8 cellular contexts compared by ENCODE assay signal in the genomic region with DNA sequence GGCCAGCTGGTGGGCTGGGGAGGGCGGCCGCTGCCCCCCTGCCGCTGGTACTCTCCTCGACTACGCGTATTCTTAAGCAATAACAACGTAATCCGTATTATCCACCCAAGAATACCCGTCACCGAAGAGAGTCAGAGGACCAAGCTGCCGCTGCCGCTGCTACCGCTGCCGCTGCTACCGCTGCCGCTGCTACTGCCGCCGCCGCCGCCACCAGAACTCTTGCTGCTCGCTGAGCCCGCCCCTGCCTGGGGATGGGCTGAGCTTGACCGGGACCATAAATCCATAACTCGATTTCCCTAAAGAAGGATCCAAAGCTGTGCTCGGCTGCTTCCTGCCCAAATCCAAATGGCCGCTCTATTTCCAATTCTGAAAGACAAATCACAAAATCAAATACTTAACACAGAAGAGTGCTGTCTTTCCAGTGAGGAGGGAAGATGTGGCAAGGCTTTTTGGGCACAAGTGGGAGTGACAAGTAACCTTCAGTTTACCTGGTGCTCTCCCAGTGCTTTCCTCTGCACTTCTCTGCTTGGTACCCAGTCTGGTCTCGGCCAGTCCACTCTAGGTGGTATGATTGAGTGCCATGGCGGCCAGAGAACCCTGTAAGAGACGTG.
DNase-seq lines count a peak whose midpoint lies in the region.

No MANE protein-coding gene starts in this region.

- peaks cover 0 to 5% (median 2%) of the 10 kb centered on the region in 5 donors for H3K9me3 Mint-ChIP-seq in CD8-positive, alpha-beta memory T cell

- H3K27me3 ChIP-seq in CD8-positive, alpha-beta memory T cell (ENCODE audit: insufficient read depth, low read length, poor library complexity, severe bottlenecking): peaks cover 55% of the 10 kb centered on the region
- H3K27me3 ChIP-seq in iPS-20b (ENCODE audit: insufficient read depth, low read length) (peaks cover 89% of the 10 kb centered on the region), stomach smooth muscle (ENCODE audit: control insufficient read depth in 1 of 2, insufficient read depth in 2 of 2, low read length in 2 of 2) (peaks cover 40 to 58% of the 10 kb centered on the region in 2 donors)

- no peaks in the 10 kb centered on the region for H3K36me3 Mint-ChIP-seq in CD8-positive, alpha-beta memory T cell

- no peak overlapping the region for H3K27ac ChIP-seq in CD8-positive, alpha-beta memory T cell (ENCODE audit: low read depth, low read length)
- H3K27ac ChIP-seq in iPS-20b (ENCODE audit: low read length): no peak overlapping the region
- no peak overlapping the region for H3K27ac ChIP-seq in stomach smooth muscle (ENCODE audit: low read length)

- peaks cover 19% of the 10 kb centered on the region for H3K4me1 ChIP-seq in CD8-positive, alpha-beta memory T cell (ENCODE audit: insufficient read depth, low read length)
- H3K4me1 ChIP-seq in iPS-20b (ENCODE audit: insufficient read depth, low read length) (peaks cover 14% of the 10 kb centered on the region; the same call in 1 of the 2 replicates), stomach smooth muscle (ENCODE audit: control insufficient read depth, insufficient read depth, low read length) (peaks cover 3% of the 10 kb centered on the region)

- H3K36me3 ChIP-seq in CD8-positive, alpha-beta memory T cell (ENCODE audit: insufficient read depth, low read length): no peaks in the 10 kb centered on the region
- no peaks in the 10 kb centered on the region for H3K36me3 ChIP-seq in iPS-20b (ENCODE audit: insufficient read depth, low read depth, low read length)
- no peaks in the 10 kb centered on the region for H3K36me3 ChIP-seq in stomach smooth muscle (ENCODE audit: control insufficient read depth in 2 of 2, insufficient read depth in 2 of 2, low read length in 2 of 2)

- peak overlapping the region in 1 of 8 donors; percentile 40 for H3K27ac Mint-ChIP-seq in CD8-positive, alpha-beta memory T cell

- peaks cover 25 to 39% (median 38%) of the 10 kb centered on the region in 3 donors for H3K4me1 Mint-ChIP-seq in CD8-positive, alpha-beta memory T cell

- H3K4me3 ChIP-seq in CD8-positive, alpha-beta memory T cell (ENCODE audit: low read length): no peak overlapping the region
- peak overlapping the region; percentile 59 for H3K4me3 ChIP-seq in iPS-20b (ENCODE audit: low read length)
- H3K4me3 ChIP-seq in stomach smooth muscle (ENCODE audit: low read length in 2 of 2): peak overlapping the region; percentile 40 to 59

- peaks cover 51 to 79% of the 10 kb centered on the region in 2 donors for H3K27me3 Mint-ChIP-seq in CD8-positive, alpha-beta memory T cell

- H3K4me3 Mint-ChIP-seq in CD8-positive, alpha-beta memory T cell: peak overlapping the region; percentile 44 to 88 (median 72)

- H3K9me3 ChIP-seq in CD8-positive, alpha-beta memory T cell (ENCODE audit: low read length): no peaks in the 10 kb centered on the region
- no peaks in the 10 kb centered on the region for H3K9me3 ChIP-seq in iPS-20b (ENCODE audit: insufficient read depth, low read depth, low read length)
- H3K9me3 ChIP-seq in stomach smooth muscle (ENCODE audit: control insufficient read depth in 2 of 2, low read length in 2 of 2): peaks cover 0 to 4% of the 10 kb centered on the region in 2 donors

- POLR2A ChIA-PET in CD8-positive, alpha-beta memory T cell (lab: Charles Lee): no interaction called here

- CTCF ChIA-PET in CD8-positive, alpha-beta memory T cell (lab: Charles Lee): interaction anchor here (1.5 kb wide), 1 partner anchor 8 kb away, joined by 5 read pairs; no protein-coding TSS in a partner anchor

- no peak for DNase-seq in CD8-positive, alpha-beta memory T cell
- peak; percentile 18 for DNase-seq in KG1 (lab: John Stamatoyannopoulos, UW)
- DNase-seq in amniotic stem cell (lab: John Stamatoyannopoulos, UW): peak; percentile 20
- DNase-seq in SK-N-DZ (ENCODE audit: low spot score): no peak
- DNase-seq in RPMI8226: no peak
- DNase-seq in DMS79 (lab: John Stamatoyannopoulos, UW): no peak

- H3K9ac ChIP-seq in iPS-20b (ENCODE audit: low read depth, low read length): no peak overlapping the region
- no peak overlapping the region for H3K9ac ChIP-seq in stomach smooth muscle (ENCODE audit: low read length in 2 of 2)

Comparison
In these comparisons a context has a peak if more than half of its experiments do, and no peak if none do; other contexts are left out.
1. DNase-seq: peak in KG1 (single experiment) and amniotic stem cell (single experiment); none in CD8-positive, alpha-beta memory T cell (0 of 5), SK-N-DZ (single experiment), RPMI8226 (single experiment) and DMS79 (single experiment).